Comparison of ENCODE assay signal across 8 cellular contexts in genomic region chrX:154378799-154379568, GRCh38. TPM values are rescaled to one million over a fixed set of nuclear protein-coding genes. Genes with fewer than 3 reads are reported as not detected.
DNase-seq lines count a peak whose midpoint lies in the region; ATAC-seq and TF ChIP-seq lines count a peak whose summit lies in the region.

Gene EMD (plus strand): TSS chrX:154379295. CDS start chrX:154379485, 190 bp downstream.

- intact Hi-C loops in activated CD4-positive, alpha-beta T cell treated with anti-CD3 and anti-CD28 coated beads for 36 hours (cut with DNase I, micrococcal nuclease) = loop anchor here (1.0 to 10.0 kb wide), 9 partner anchors 8 to 654 kb away; partner anchors contain the start of genes TMEM187 (in 2 of the 2), ABCD1 (in 1 of the 2), ARHGAP4 (in 1 of the 2) and BCAP31 (in 1 of the 2)

- H3K4me1 Mint-ChIP-seq in activated CD4-positive, alpha-beta T cell treated with anti-CD3 and anti-CD28 coated beads for 36 hours = peaks cover 23% of the 10 kb centered on the region

- no peaks in the 10 kb centered on the region for H3K9me3 Mint-ChIP-seq in activated CD4-positive, alpha-beta T cell treated with anti-CD3 and anti-CD28 coated beads for 36 hours (ENCODE audit: low read depth)

- H3K36me3 Mint-ChIP-seq in activated CD4-positive, alpha-beta T cell treated with anti-CD3 and anti-CD28 coated beads for 36 hours (ENCODE audit: low read depth) = peaks cover 11% of the 10 kb centered on the region

- POLR2A ChIA-PET in activated CD4-positive, alpha-beta T cell treated with anti-CD3 and anti-CD28 coated beads for 36 hours (lab: Charles Lee) = interaction anchor here (1.0 to 1.1 kb wide), 2 partner anchors 19 to 411 kb away, joined by 3 to 4 read pairs; no protein-coding TSS in a partner anchor

- CTCF ChIA-PET in activated CD4-positive, alpha-beta T cell treated with anti-CD3 and anti-CD28 coated beads for 36 hours (lab: Charles Lee) = no interaction called here

- H3K4me3 Mint-ChIP-seq in activated CD4-positive, alpha-beta T cell treated with anti-CD3 and anti-CD28 coated beads for 36 hours = peak within 1 kb of the TSS; percentile 84

- peak within 1 kb of the TSS; percentile 91 for H3K27ac Mint-ChIP-seq in activated CD4-positive, alpha-beta T cell treated with anti-CD3 and anti-CD28 coated beads for 36 hours

- no peaks in the 10 kb centered on the region for H3K27me3 Mint-ChIP-seq in activated CD4-positive, alpha-beta T cell treated with anti-CD3 and anti-CD28 coated beads for 36 hours

- peak; percentile 83 for ATAC-seq in HG03432 (IDR thresholded peaks at IDR 0.05; ENCODE audit: unreplicated experiment)
- peak; percentile 88 for ATAC-seq in activated CD4-positive, alpha-beta T cell treated with anti-CD3 and anti-CD28 coated beads for 36 hours

- H3K4me3 ChIP-seq in AG10803 (ENCODE audit: low read length) = peak within 1 kb of the TSS; percentile 74
- peak within 1 kb of the TSS; percentile 74 for H3K4me3 ChIP-seq in choroid plexus epithelial cell (ENCODE audit: low read depth, low read length)

- DNase-seq in AG10803 (ENCODE audit: low read depth) (peak; percentile 97), NCI-H510A treated with DMSO at 0.1 percent for 48 hours (lab: John Stamatoyannopoulos, UW) (peak; percentile 99), choroid plexus epithelial cell (ENCODE audit: low read depth) (peak; percentile 98), kidney glomerular epithelial cell (lab: John Stamatoyannopoulos, UW) (peak; percentile 93)
- peak; percentile 98 for DNase-seq in activated CD4-positive, alpha-beta T cell treated with anti-CD3 and anti-CD28 coated beads for 36 hours
- peak; percentile 86 to 96 for DNase-seq in stimulated activated CD4-positive, alpha-beta T cell treated with anti-CD3 and anti-CD28 coated beads, Interleukin-1b, Interleukin-23, amount 100 ng/mL, for 1 hour (ENCODE audit: low read depth in 2 of 2)

- no peak for TF ChIP-seq CTCF in AG10803 (conservative IDR thresholded peaks at IDR 0.05; ENCODE audit: low read length)
- TF ChIP-seq CTCF in choroid plexus epithelial cell (conservative IDR thresholded peaks at IDR 0.05; ENCODE audit: low read depth, low read length) = no peak

- peak; percentile 66 for TF ChIP-seq POLR2A in GM19099 (IDR thresholded peaks at IDR 0.05; ENCODE audit: extremely low read depth, insufficient read length, low read depth)

RNA-seq across cellular contexts. Expression of gene EMD, which starts in this region (rescaled TPM):
- total RNA-seq in activated CD4-positive, alpha-beta T cell treated with anti-CD3 and anti-CD28 coated beads for 36 hours = 10 to 100 TPM; 75.9 to 89.4 TPM

Comparison
In these comparisons a context has a peak if more than half of its experiments do, and no peak if none do; other contexts are left out.
1. Peak in every context shown above with its lines: DNase-seq, ATAC-seq and H3K4me3 ChIP-seq.